ENCODE assay signal across 32 cellular contexts in the genomic region with DNA sequence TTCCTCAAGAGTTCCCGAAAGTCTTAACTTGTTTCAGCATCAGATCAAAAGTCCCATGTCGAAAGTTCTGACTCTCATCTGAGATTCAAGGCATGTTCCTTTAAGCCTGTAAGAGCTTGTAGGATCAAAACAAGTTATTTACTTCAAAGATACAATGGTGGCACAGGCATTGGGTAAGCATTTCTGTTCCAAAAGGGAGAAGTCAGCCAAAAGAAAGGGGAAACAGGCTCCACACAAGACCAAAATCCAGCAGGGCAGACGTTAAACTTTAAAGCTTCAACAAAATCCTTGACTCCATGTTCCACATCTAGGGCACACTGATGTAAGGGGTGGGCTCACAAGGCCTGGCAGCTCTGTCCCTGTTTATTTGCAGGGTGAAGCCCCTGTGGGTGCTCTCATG.
"Had no signal": no experiment of that assay in that cellular context is flagged by ENCODE, and none has a peak within 500 bp of the region (broad histone marks: within the 10 kb centered on the region; RNA-seq: fewer than 3 reads in every experiment).

No MANE protein-coding gene starts in this region.

- H3K4me1 Mint-ChIP-seq: activated CD4-positive, alpha-beta memory T cell treated with anti-CD3 and anti-CD28 coated beads, Interleukin-2, amount 10 ng/mL, durations not matched to agents 7 days and 5 days; activated CD8-positive, alpha-beta memory T cell treated with anti-CD3 and anti-CD28 coated beads, Interleukin-2, amount 10 ng/mL, durations not matched to agents 7 days and 5 days; activated naive CD8-positive, alpha-beta T cell treated with anti-CD3 and anti-CD28 coated beads, Interleukin-2, amount 50 U/mL, for 24 hours; central memory CD8-positive, alpha-beta T cell had no signal

- ATAC-seq: activated CD4-positive, CD25-positive, alpha-beta regulatory T cell treated with anti-CD3 and anti-CD28 coated beads, Interleukin-2, amount 50 U/mL, for 24 hours; activated CD8-positive, alpha-beta memory T cell treated with anti-CD3 and anti-CD28 coated beads, Interleukin-2, amount 10 ng/mL, durations not matched to agents 7 days and 5 days; activated naive CD8-positive, alpha-beta T cell treated with anti-CD3 and anti-CD28 coated beads, Interleukin-2, amount 50 U/mL, for 24 hours; Panc1 had no signal

- H3K4me3 ChIP-seq: cardiac muscle cell, colonic mucosa, MG63 had no signal

- H3K4me3 Mint-ChIP-seq: activated CD4-positive, alpha-beta memory T cell treated with anti-CD3 and anti-CD28 coated beads, Interleukin-2, amount 10 ng/mL, durations not matched to agents 7 days and 5 days; activated CD8-positive, alpha-beta memory T cell treated with anti-CD3 and anti-CD28 coated beads, Interleukin-2, amount 10 ng/mL, durations not matched to agents 7 days and 5 days; activated naive CD4-positive, alpha-beta T cell treated with anti-CD3 and anti-CD28 coated beads, Interleukin-2, amount 10 ng/mL, durations not matched to agents 7 days and 5 days; activated naive CD8-positive, alpha-beta T cell; activated naive CD8-positive, alpha-beta T cell treated with anti-CD3 and anti-CD28 coated beads, Interleukin-2, amount 50 U/mL, for 24 hours; central memory CD8-positive, alpha-beta T cell; WTC11 had no signal

- H3K27me3 ChIP-seq: brain microvascular endothelial cell, cardiac muscle cell, colonic mucosa, MG63 had no signal

- FAIRE-seq: TTC549 had no signal

- H3K36me3 ChIP-seq: brain microvascular endothelial cell, cardiac muscle cell, colonic mucosa, MG63 had no signal

- H3K4me1 ChIP-seq: colonic mucosa had no signal

- H3K27me3 Mint-ChIP-seq: activated naive CD8-positive, alpha-beta T cell treated with anti-CD3 and anti-CD28 coated beads, Interleukin-2, amount 50 U/mL, for 24 hours had no signal

- DNase-seq: activated CD4-positive, alpha-beta memory T cell treated with anti-CD3 and anti-CD28 coated beads, Interleukin-2, amount 10 ng/mL, durations not matched to agents 7 days and 5 days; activated CD4-positive, alpha-beta T cell treated with anti-CD3 and anti-CD28 coated beads for 4 hours; activated CD8-positive, alpha-beta memory T cell treated with anti-CD3 and anti-CD28 coated beads for 24 hours; activated CD8-positive, alpha-beta memory T cell treated with anti-CD3 and anti-CD28 coated beads, Interleukin-2, amount 50 U/mL, for 48 hours; activated effector memory CD4-positive, alpha-beta T cell treated with Interleukin-2 at 50 U/mL for 16 hours; activated naive CD4-positive, alpha-beta T cell treated with anti-CD3 and anti-CD28 coated beads, Interleukin-2, amount 10 ng/mL, durations not matched to agents 7 days and 5 days; activated naive CD8-positive, alpha-beta T cell treated with anti-CD3 and anti-CD28 coated beads, Interleukin-2, amount 50 U/mL, for 24 hours; activated T-cell treated with anti-CD3 and anti-CD28 coated beads, Interleukin-2, amount 50 U/mL, for 48 hours; aorta; brain microvascular endothelial cell; colonic mucosa; Karpas-422; KBM-7; MG63; NCI-H1048; NCI-H1105 treated with DMSO at 0.1 percent for 48 hours; NCI-H1436; NCI-H1694; NCI-H1930; NCI-H2081 treated with DMSO at 0.1 percent for 48 hours; NCI-H345; NCI-H524 treated with DMSO at 0.1 percent for 48 hours; SHP77 treated with DMSO at 0.1 percent for 48 hours; T1000 had no signal

- H3K27ac Mint-ChIP-seq: activated CD4-positive, alpha-beta memory T cell treated with anti-CD3 and anti-CD28 coated beads, Interleukin-2, amount 10 ng/mL, durations not matched to agents 7 days and 5 days; activated CD8-positive, alpha-beta memory T cell treated with anti-CD3 and anti-CD28 coated beads, Interleukin-2, amount 10 ng/mL, durations not matched to agents 7 days and 5 days; activated naive CD4-positive, alpha-beta T cell treated with anti-CD3 and anti-CD28 coated beads, Interleukin-2, amount 10 ng/mL, durations not matched to agents 7 days and 5 days; activated naive CD8-positive, alpha-beta T cell; activated naive CD8-positive, alpha-beta T cell treated with anti-CD3 and anti-CD28 coated beads, Interleukin-2, amount 50 U/mL, for 24 hours; WTC11 had no signal

- H3K27ac ChIP-seq: brain microvascular endothelial cell, cardiac muscle cell, colonic mucosa had no signal

- H3K36me3 Mint-ChIP-seq: activated naive CD4-positive, alpha-beta T cell treated with anti-CD3 and anti-CD28 coated beads, Interleukin-2, amount 10 ng/mL, durations not matched to agents 7 days and 5 days had no signal

- H3K9me3 ChIP-seq: colonic mucosa, MG63 had no signal
